1 cellular context compared by ENCODE assay signal in genomic region chr3:30440147-30440604, GRCh38.
TF ChIP-seq lines count a peak whose summit lies in the region.

No MANE protein-coding gene starts in this region.

TF ChIP-seq in HepG2, 621 proteins besides CTCF, POLR2A, EP300 and RAD21 (continued from another document and continues in another):
- TF ChIP-seq, protein P1, sequence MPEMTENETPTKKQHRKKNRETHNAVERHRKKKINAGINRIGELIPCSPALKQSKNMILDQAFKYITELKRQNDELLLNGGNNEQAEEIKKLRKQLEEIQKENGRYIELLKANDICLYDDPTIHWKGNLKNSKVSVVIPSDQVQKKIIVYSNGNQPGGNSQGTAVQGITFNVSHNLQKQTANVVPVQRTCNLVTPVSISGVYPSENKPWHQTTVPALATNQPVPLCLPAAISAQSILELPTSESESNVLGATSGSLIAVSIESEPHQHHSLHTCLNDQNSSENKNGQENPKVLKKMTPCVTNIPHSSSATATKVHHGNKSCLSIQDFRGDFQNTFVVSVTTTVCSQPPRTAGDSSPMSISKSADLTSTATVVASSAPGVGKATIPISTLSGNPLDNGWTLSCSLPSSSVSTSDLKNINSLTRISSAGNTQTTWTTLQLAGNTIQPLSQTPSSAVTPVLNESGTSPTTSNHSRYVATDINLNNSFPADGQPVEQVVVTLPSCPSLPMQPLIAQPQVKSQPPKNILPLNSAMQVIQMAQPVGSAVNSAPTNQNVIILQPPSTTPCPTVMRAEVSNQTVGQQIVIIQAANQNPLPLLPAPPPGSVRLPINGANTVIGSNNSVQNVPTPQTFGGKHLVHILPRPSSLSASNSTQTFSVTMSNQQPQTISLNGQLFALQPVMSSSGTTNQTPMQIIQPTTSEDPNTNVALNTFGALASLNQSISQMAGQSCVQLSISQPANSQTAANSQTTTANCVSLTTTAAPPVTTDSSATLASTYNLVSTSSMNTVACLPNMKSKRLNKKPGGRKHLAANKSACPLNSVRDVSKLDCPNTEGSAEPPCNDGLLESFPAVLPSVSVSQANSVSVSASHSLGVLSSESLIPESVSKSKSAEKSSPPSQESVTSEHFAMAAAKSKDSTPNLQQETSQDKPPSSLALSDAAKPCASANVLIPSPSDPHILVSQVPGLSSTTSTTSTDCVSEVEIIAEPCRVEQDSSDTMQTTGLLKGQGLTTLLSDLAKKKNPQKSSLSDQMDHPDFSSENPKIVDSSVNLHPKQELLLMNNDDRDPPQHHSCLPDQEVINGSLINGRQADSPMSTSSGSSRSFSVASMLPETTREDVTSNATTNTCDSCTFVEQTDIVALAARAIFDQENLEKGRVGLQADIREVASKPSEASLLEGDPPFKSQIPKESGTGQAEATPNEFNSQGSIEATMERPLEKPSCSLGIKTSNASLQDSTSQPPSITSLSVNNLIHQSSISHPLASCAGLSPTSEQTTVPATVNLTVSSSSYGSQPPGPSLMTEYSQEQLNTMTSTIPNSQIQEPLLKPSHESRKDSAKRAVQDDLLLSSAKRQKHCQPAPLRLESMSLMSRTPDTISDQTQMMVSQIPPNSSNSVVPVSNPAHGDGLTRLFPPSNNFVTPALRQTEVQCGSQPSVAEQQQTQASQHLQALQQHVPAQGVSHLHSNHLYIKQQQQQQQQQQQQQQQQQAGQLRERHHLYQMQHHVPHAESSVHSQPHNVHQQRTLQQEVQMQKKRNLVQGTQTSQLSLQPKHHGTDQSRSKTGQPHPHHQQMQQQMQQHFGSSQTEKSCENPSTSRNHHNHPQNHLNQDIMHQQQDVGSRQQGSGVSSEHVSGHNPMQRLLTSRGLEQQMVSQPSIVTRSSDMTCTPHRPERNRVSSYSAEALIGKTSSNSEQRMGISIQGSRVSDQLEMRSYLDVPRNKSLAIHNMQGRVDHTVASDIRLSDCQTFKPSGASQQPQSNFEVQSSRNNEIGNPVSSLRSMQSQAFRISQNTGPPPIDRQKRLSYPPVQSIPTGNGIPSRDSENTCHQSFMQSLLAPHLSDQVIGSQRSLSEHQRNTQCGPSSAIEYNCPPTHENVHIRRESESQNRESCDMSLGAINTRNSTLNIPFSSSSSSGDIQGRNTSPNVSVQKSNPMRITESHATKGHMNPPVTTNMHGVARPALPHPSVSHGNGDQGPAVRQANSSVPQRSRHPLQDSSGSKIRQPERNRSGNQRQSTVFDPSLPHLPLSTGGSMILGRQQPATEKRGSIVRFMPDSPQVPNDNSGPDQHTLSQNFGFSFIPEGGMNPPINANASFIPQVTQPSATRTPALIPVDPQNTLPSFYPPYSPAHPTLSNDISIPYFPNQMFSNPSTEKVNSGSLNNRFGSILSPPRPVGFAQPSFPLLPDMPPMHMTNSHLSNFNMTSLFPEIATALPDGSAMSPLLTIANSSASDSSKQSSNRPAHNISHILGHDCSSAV (CRISPR knock-in tag; IDR thresholded peaks at IDR 0.05; ENCODE audit: borderline replicate concordance) = no peak
- TF ChIP-seq, protein P2, sequence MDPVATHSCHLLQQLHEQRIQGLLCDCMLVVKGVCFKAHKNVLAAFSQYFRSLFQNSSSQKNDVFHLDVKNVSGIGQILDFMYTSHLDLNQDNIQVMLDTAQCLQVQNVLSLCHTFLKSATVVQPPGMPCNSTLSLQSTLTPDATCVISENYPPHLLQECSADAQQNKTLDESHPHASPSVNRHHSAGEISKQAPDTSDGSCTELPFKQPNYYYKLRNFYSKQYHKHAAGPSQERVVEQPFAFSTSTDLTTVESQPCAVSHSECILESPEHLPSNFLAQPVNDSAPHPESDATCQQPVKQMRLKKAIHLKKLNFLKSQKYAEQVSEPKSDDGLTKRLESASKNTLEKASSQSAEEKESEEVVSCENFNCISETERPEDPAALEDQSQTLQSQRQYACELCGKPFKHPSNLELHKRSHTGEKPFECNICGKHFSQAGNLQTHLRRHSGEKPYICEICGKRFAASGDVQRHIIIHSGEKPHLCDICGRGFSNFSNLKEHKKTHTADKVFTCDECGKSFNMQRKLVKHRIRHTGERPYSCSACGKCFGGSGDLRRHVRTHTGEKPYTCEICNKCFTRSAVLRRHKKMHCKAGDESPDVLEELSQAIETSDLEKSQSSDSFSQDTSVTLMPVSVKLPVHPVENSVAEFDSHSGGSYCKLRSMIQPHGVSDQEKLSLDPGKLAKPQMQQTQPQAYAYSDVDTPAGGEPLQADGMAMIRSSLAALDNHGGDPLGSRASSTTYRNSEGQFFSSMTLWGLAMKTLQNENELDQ (CRISPR knock-in tag; IDR thresholded peaks at IDR 0.05; ENCODE audit: borderline replicate concordance) = no peak
- TF ChIP-seq ZNF484 (CRISPR knock-in tag; IDR thresholded peaks at IDR 0.05; ENCODE audit: borderline replicate concordance, low read depth) (no peak), TEAD3 (CRISPR knock-in tag; optimal IDR thresholded peaks at IDR 0.05; ENCODE audit: borderline replicate concordance) (peak; percentile 18), ZNF644 (CRISPR knock-in tag; IDR thresholded peaks at IDR 0.05; ENCODE audit: low read depth) (peak; percentile 89), ZNF547 (CRISPR knock-in tag; IDR thresholded peaks at IDR 0.05) (no peak), ZFY (CRISPR knock-in tag; IDR thresholded peaks at IDR 0.05) (no peak), PAX8 (CRISPR knock-in tag; IDR thresholded peaks at IDR 0.05; ENCODE audit: borderline replicate concordance) (no peak), ZNF776 (CRISPR knock-in tag; IDR thresholded peaks at IDR 0.05) (no peak), NFRKB (IDR thresholded peaks at IDR 0.05) (no peak), TFE3 (CRISPR knock-in tag; IDR thresholded peaks at IDR 0.05) (no peak), ZNF513 (CRISPR knock-in tag; conservative IDR thresholded peaks at IDR 0.05) (no peak), PLSCR1 (CRISPR knock-in tag; IDR thresholded peaks at IDR 0.05; ENCODE audit: borderline replicate concordance) (no peak), BCL6 (CRISPR knock-in tag; IDR thresholded peaks at IDR 0.05) (no peak), JUND (CRISPR knock-in tag; IDR thresholded peaks at IDR 0.05) (no peak), NCOA2 (CRISPR knock-in tag; IDR thresholded peaks at IDR 0.05) (no peak), ZNF230 (CRISPR knock-in tag; IDR thresholded peaks at IDR 0.05) (no peak), ZMAT3 (CRISPR knock-in tag; conservative IDR thresholded peaks at IDR 0.05) (no peak)
- TF ChIP-seq, protein P3, sequence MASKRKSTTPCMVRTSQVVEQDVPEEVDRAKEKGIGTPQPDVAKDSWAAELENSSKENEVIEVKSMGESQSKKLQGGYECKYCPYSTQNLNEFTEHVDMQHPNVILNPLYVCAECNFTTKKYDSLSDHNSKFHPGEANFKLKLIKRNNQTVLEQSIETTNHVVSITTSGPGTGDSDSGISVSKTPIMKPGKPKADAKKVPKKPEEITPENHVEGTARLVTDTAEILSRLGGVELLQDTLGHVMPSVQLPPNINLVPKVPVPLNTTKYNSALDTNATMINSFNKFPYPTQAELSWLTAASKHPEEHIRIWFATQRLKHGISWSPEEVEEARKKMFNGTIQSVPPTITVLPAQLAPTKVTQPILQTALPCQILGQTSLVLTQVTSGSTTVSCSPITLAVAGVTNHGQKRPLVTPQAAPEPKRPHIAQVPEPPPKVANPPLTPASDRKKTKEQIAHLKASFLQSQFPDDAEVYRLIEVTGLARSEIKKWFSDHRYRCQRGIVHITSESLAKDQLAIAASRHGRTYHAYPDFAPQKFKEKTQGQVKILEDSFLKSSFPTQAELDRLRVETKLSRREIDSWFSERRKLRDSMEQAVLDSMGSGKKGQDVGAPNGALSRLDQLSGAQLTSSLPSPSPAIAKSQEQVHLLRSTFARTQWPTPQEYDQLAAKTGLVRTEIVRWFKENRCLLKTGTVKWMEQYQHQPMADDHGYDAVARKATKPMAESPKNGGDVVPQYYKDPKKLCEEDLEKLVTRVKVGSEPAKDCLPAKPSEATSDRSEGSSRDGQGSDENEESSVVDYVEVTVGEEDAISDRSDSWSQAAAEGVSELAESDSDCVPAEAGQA (IDR thresholded peaks at IDR 0.05; ENCODE audit: low read depth) = no peak
- TF ChIP-seq, protein P3 (CRISPR knock-in tag; IDR thresholded peaks at IDR 0.05; ENCODE audit: borderline replicate concordance) = no peak
- TF ChIP-seq, protein P4, sequence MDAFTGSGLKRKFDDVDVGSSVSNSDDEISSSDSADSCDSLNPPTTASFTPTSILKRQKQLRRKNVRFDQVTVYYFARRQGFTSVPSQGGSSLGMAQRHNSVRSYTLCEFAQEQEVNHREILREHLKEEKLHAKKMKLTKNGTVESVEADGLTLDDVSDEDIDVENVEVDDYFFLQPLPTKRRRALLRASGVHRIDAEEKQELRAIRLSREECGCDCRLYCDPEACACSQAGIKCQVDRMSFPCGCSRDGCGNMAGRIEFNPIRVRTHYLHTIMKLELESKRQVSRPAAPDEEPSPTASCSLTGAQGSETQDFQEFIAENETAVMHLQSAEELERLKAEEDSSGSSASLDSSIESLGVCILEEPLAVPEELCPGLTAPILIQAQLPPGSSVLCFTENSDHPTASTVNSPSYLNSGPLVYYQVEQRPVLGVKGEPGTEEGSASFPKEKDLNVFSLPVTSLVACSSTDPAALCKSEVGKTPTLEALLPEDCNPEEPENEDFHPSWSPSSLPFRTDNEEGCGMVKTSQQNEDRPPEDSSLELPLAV (CRISPR knock-in tag; conservative IDR thresholded peaks at IDR 0.05; ENCODE audit: low read depth) = no peak
- TF ChIP-seq, protein P5, sequence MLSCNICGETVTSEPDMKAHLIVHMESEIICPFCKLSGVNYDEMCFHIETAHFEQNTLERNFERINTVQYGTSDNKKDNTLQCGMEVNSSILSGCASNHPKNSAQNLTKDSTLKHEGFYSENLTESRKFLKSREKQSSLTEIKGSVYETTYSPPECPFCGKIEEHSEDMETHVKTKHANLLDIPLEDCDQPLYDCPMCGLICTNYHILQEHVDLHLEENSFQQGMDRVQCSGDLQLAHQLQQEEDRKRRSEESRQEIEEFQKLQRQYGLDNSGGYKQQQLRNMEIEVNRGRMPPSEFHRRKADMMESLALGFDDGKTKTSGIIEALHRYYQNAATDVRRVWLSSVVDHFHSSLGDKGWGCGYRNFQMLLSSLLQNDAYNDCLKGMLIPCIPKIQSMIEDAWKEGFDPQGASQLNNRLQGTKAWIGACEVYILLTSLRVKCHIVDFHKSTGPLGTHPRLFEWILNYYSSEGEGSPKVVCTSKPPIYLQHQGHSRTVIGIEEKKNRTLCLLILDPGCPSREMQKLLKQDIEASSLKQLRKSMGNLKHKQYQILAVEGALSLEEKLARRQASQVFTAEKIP (CRISPR knock-in tag; IDR thresholded peaks at IDR 0.05; ENCODE audit: borderline replicate concordance) = no peak
- TF ChIP-seq, protein P6, sequence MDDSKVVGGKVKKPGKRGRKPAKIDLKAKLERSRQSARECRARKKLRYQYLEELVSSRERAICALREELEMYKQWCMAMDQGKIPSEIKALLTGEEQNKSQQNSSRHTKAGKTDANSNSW (CRISPR knock-in tag; IDR thresholded peaks at IDR 0.05; ENCODE audit: borderline replicate concordance) = no peak
- TF ChIP-seq, protein P7, sequence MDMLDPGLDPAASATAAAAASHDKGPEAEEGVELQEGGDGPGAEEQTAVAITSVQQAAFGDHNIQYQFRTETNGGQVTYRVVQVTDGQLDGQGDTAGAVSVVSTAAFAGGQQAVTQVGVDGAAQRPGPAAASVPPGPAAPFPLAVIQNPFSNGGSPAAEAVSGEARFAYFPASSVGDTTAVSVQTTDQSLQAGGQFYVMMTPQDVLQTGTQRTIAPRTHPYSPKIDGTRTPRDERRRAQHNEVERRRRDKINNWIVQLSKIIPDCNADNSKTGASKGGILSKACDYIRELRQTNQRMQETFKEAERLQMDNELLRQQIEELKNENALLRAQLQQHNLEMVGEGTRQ (IDR thresholded peaks at IDR 0.05; ENCODE audit: low read depth, low read length) = no peak
- TF ChIP-seq, protein P7 (CRISPR knock-in tag; IDR thresholded peaks at IDR 0.05; ENCODE audit: borderline replicate concordance) = no peak
